ENCODE assay signal across 37 cellular contexts in the genomic region with DNA sequence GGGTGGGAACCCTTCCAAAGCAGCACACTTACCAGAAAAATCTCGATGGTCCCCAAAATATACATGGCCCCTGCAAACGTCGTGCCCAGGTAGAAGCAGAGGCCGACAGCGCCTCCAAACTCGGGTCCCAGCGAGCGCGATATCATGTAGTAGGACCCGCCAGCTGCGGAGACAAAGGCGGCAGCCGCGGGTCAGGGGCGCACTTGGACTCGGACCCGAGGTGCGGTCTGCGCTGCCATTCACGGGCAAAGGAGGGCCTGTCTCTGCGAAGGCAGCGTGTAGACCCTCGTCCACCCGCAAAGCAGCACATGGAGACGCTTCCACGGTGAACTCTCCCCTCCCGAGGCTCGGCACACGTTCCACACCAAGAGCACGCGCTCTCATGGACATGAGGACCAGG.
"Had no signal": no experiment of that assay in that cellular context is flagged by ENCODE, and none has a peak within 500 bp of the region (broad histone marks: within the 10 kb centered on the region; RNA-seq: fewer than 3 reads in every experiment).

No MANE protein-coding gene starts in this region.

- DNase-seq: activated B cell treated with CpG ODN at 0.5 μM for 24 hours; activated CD4-positive, alpha-beta memory T cell treated with anti-CD3 and anti-CD28 coated beads for 36 hours; activated CD4-positive, alpha-beta T cell treated with anti-CD3 and anti-CD28 coated beads for 4 hours; activated CD4-positive, alpha-beta T cell treated with anti-CD3 and anti-CD28 coated beads, Interleukin-2, amount 10 ng/mL, durations not matched to agents 24 days and 14 days; activated CD4-positive, alpha-beta T cell treated with anti-CD3 and anti-CD28 coated beads, Interleukin-2, amount 50 U/mL, for 1 hour; activated CD4-positive, alpha-beta T cell treated with anti-CD3 and anti-CD28 coated beads, Interleukin-2, amount 50 U/mL, for 4 hours; activated CD4-positive, CD25-positive, alpha-beta regulatory T cell treated with anti-CD3 and anti-CD28 coated beads, Interleukin-2, amount 50 U/mL, for 72 hours; activated CD8-positive, alpha-beta memory T cell treated with anti-CD3 and anti-CD28 coated beads, Interleukin-2, amount 50 U/mL, for 4 hours; activated CD8-positive, alpha-beta T cell treated with anti-CD3 and anti-CD28 coated beads for 36 hours; activated effector memory CD4-positive, alpha-beta T cell treated with anti-CD3 and anti-CD28 coated beads, Interleukin-2, amount 50 U/mL, for 16 hours; activated gamma-delta T cell treated with Interleukin-2 at 50 U/mL for 16 hours; activated naive CD4-positive, alpha-beta T cell; activated naive CD4-positive, alpha-beta T cell treated with anti-CD3 and anti-CD28 coated beads for 36 hours; activated naive CD4-positive, alpha-beta T cell treated with anti-CD3 and anti-CD28 coated beads, Interleukin-2, amount 50 U/mL, for 16 hours; activated naive CD8-positive, alpha-beta T cell treated with anti-CD3 and anti-CD28 coated beads for 36 hours; activated T-cell treated with anti-CD3 and anti-CD28 coated beads for 4 hours; activated T-cell treated with anti-CD3 and anti-CD28 coated beads, Interleukin-2, amount 50 U/mL, for 1 hour; activated T-cell treated with anti-CD3 and anti-CD28 coated beads, Interleukin-2, amount 50 U/mL, for 4 hours; activated T-cell treated with anti-CD3 and anti-CD28 coated beads, Interleukin-2, amount 50 U/mL, for 72 hours; adrenal gland; amniotic stem cell; aorta; body of pancreas; brain microvascular endothelial cell; central memory CD4-positive, alpha-beta T cell; T-helper 1 cell; T-helper 2 cell; T-helper 9 cell had no signal

- H3K9me3 ChIP-seq: adrenal gland, body of pancreas, breast epithelium had no signal

- H3K27ac ChIP-seq: adrenal gland, body of pancreas, brain microvascular endothelial cell, breast epithelium, VCaP had no signal

- H3K4me1 Mint-ChIP-seq: activated B cell treated with CpG ODN at 0.5 μM for 24 hours; activated naive CD8-positive, alpha-beta T cell treated with anti-CD3 and anti-CD28 coated beads for 36 hours; activated T-helper 17 cell treated with anti-CD3 and anti-CD28 coated beads, Interleukin-2, amount 50 U/mL, for 72 hours had no signal

- H3K27me3 ChIP-seq: adrenal gland, body of pancreas, brain microvascular endothelial cell, breast epithelium had no signal

- H3K36me3 Mint-ChIP-seq: activated naive CD4-positive, alpha-beta T cell treated with anti-CD3 and anti-CD28 coated beads, Interleukin-2, amount 50 U/mL, for 72 hours had no signal

- H3K27ac Mint-ChIP-seq: activated B cell treated with CpG ODN at 0.5 μM for 24 hours; activated CD4-positive, alpha-beta memory T cell treated with anti-CD3 and anti-CD28 coated beads for 36 hours; activated CD4-positive, alpha-beta T cell treated with anti-CD3 and anti-CD28 coated beads, Interleukin-2, amount 10 ng/mL, durations not matched to agents 24 days and 14 days; activated CD8-positive, alpha-beta T cell treated with anti-CD3 and anti-CD28 coated beads for 36 hours; activated naive CD4-positive, alpha-beta T cell treated with anti-CD3 and anti-CD28 coated beads for 36 hours; activated naive CD8-positive, alpha-beta T cell treated with anti-CD3 and anti-CD28 coated beads for 36 hours; activated T-cell treated with anti-CD3 and anti-CD28 coated beads, Interleukin-2, amount 50 U/mL, for 72 hours; activated T-helper 1 cell treated with anti-CD3 and anti-CD28 coated beads, Interleukin-12 subunit alpha, Interleukin-12 subunit beta, Interleukin-2, Interleukin-4 antibody, amounts not matched to agents 30 ng/mL and 10 ng/mL and 1 ng/mL, durations not matched to agents 14 hours and 24 hours and 36 hours; activated T-helper 17 cell treated with anti-CD3 and anti-CD28 coated beads, Interleukin-2, amount 50 U/mL, for 72 hours; T-helper 1 cell treated with Interleukin-12 subunit alpha and Interleukin-12 subunit beta and Interleukin-4 antibody, amounts not matched to agents 30 μg/mL and 1 μg/mL, for 36 hours; T-helper 2 cell treated with Interferon-gamma antibody and Interleukin-4, amounts not matched to agents 5 μg/mL and 100 μg/mL, for 36 hours had no signal

- ATAC-seq: activated CD8-positive, alpha-beta T cell treated with anti-CD3 and anti-CD28 coated beads for 36 hours; activated T-cell treated with anti-CD3 and anti-CD28 coated beads, Interleukin-2, amount 50 U/mL, for 4 hours; activated T-cell treated with anti-CD3 and anti-CD28 coated beads, Interleukin-2, amount 50 U/mL, for 72 hours; activated T-helper 17 cell treated with anti-CD3 and anti-CD28 coated beads, Interleukin-2, amount 50 U/mL, for 72 hours; body of pancreas had no signal

- FAIRE-seq: astrocyte, TTC549 had no signal

- H3K4me3 ChIP-seq: adrenal gland, body of pancreas, breast epithelium had no signal

- H3K4me3 Mint-ChIP-seq: activated B cell treated with CpG ODN at 0.5 μM for 24 hours; activated CD4-positive, alpha-beta memory T cell treated with anti-CD3 and anti-CD28 coated beads for 36 hours; activated CD4-positive, alpha-beta T cell treated with anti-CD3 and anti-CD28 coated beads, Interleukin-2, amount 10 ng/mL, durations not matched to agents 24 days and 14 days; activated CD8-positive, alpha-beta T cell treated with anti-CD3 and anti-CD28 coated beads for 36 hours; activated naive CD4-positive, alpha-beta T cell treated with anti-CD3 and anti-CD28 coated beads for 36 hours; activated naive CD8-positive, alpha-beta T cell treated with anti-CD3 and anti-CD28 coated beads for 36 hours; activated T-cell treated with anti-CD3 and anti-CD28 coated beads, Interleukin-2, amount 50 U/mL, for 4 hours; activated T-cell treated with anti-CD3 and anti-CD28 coated beads, Interleukin-2, amount 50 U/mL, for 72 hours; activated T-helper 1 cell treated with anti-CD3 and anti-CD28 coated beads, Interleukin-12 subunit alpha, Interleukin-12 subunit beta, Interleukin-2, Interleukin-4 antibody, amounts not matched to agents 30 ng/mL and 10 ng/mL and 1 ng/mL, durations not matched to agents 14 hours and 24 hours and 36 hours; activated T-helper 17 cell treated with anti-CD3 and anti-CD28 coated beads, Interleukin-2, amount 50 U/mL, for 72 hours; T-helper 1 cell treated with Interleukin-12 subunit alpha and Interleukin-12 subunit beta and Interleukin-4 antibody, amounts not matched to agents 30 μg/mL and 1 μg/mL, for 36 hours; T-helper 2 cell treated with Interferon-gamma antibody and Interleukin-4, amounts not matched to agents 5 μg/mL and 100 μg/mL, for 36 hours had no signal

- H3K9me3 Mint-ChIP-seq: activated B cell treated with CpG ODN at 0.5 μM for 24 hours; activated CD4-positive, alpha-beta memory T cell treated with anti-CD3 and anti-CD28 coated beads for 36 hours; activated CD4-positive, alpha-beta T cell treated with anti-CD3 and anti-CD28 coated beads, Interleukin-2, amount 10 ng/mL, durations not matched to agents 24 days and 14 days; activated CD8-positive, alpha-beta T cell treated with anti-CD3 and anti-CD28 coated beads for 36 hours; activated naive CD4-positive, alpha-beta T cell treated with anti-CD3 and anti-CD28 coated beads for 36 hours; activated naive CD4-positive, alpha-beta T cell treated with anti-CD3 and anti-CD28 coated beads, Interleukin-2, amount 50 U/mL, for 72 hours; activated naive CD8-positive, alpha-beta T cell treated with anti-CD3 and anti-CD28 coated beads for 36 hours; activated T-cell treated with anti-CD3 and anti-CD28 coated beads, Interleukin-2, amount 50 U/mL, for 4 hours; activated T-cell treated with anti-CD3 and anti-CD28 coated beads, Interleukin-2, amount 50 U/mL, for 72 hours; activated T-helper 1 cell treated with anti-CD3 and anti-CD28 coated beads, Interleukin-12 subunit alpha, Interleukin-12 subunit beta, Interleukin-2, Interleukin-4 antibody, amounts not matched to agents 30 ng/mL and 10 ng/mL and 1 ng/mL, durations not matched to agents 14 hours and 24 hours and 36 hours; activated T-helper 17 cell treated with anti-CD3 and anti-CD28 coated beads, Interleukin-2, amount 50 U/mL, for 72 hours; T-helper 1 cell treated with Interleukin-12 subunit alpha and Interleukin-12 subunit beta and Interleukin-4 antibody, amounts not matched to agents 30 μg/mL and 1 μg/mL, for 36 hours; T-helper 2 cell treated with Interferon-gamma antibody and Interleukin-4, amounts not matched to agents 5 μg/mL and 100 μg/mL, for 36 hours had no signal

- H3K36me3 ChIP-seq: brain microvascular endothelial cell had no signal

- H3K4me1 ChIP-seq: breast epithelium had no signal

- H3K27me3 Mint-ChIP-seq: activated B cell treated with CpG ODN at 0.5 μM for 24 hours; activated CD4-positive, alpha-beta memory T cell treated with anti-CD3 and anti-CD28 coated beads for 36 hours; activated CD4-positive, alpha-beta T cell treated with anti-CD3 and anti-CD28 coated beads, Interleukin-2, amount 10 ng/mL, durations not matched to agents 24 days and 14 days; activated CD8-positive, alpha-beta T cell treated with anti-CD3 and anti-CD28 coated beads for 36 hours; activated naive CD8-positive, alpha-beta T cell treated with anti-CD3 and anti-CD28 coated beads for 36 hours; activated T-helper 17 cell treated with anti-CD3 and anti-CD28 coated beads, Interleukin-2, amount 50 U/mL, for 72 hours had no signal
